Comparison of ENCODE assay signal across 17 cellular contexts in genomic region chr4:86356831-86357230, GRCh38.
"Had no signal": no experiment of that assay in that cellular context is flagged by ENCODE, and none has a peak within 500 bp of the region (broad histone marks: within the 10 kb centered on the region; RNA-seq: fewer than 3 reads in every experiment).

No MANE protein-coding gene starts in this region.

- H3K27me3 Mint-ChIP-seq: activated naive CD8-positive, alpha-beta T cell treated with anti-CD3 and anti-CD28 coated beads, Interleukin-2, amount 50 U/mL, for 24 hours had no signal

- ATAC-seq: activated naive CD8-positive, alpha-beta T cell treated with anti-CD3 and anti-CD28 coated beads, Interleukin-2, amount 50 U/mL, for 24 hours; left colon; pancreas; SK-N-SH treated with all-trans-retinoic acid at 6 μM for 48 hours; T-helper 17 cell; WTC11 had no signal

- H3K36me3 Mint-ChIP-seq: WTC11 had no signal

- H3K9me3 ChIP-seq: pancreas, right atrium auricular region, transverse colon had no signal

- H3K27ac Mint-ChIP-seq: activated naive CD8-positive, alpha-beta T cell treated with anti-CD3 and anti-CD28 coated beads, Interleukin-2, amount 50 U/mL, for 24 hours; T-helper 17 cell; WTC11 had no signal

- H3K27ac ChIP-seq: cardiac muscle cell, coronary artery, pancreas, right atrium auricular region, skin epidermis, transverse colon had no signal

- H3K4me1 ChIP-seq: right atrium auricular region had no signal

- DNase-seq: activated CD4-positive, alpha-beta T cell treated with anti-CD3 and anti-CD28 coated beads for 48 hours; activated naive CD4-positive, alpha-beta T cell treated with Interleukin-2 at 50 U/mL for 16 hours; activated naive CD8-positive, alpha-beta T cell treated with anti-CD3 and anti-CD28 coated beads, Interleukin-2, amount 50 U/mL, for 24 hours; effector memory CD4-positive, alpha-beta T cell; left colon; pancreas; stimulated activated CD4-positive, alpha-beta T cell treated with anti-CD3 and anti-CD28 coated beads, Interleukin-4, amount 100 ng/mL, for 4 hours; T-helper 17 cell; transverse colon had no signal

- H3K4me3 ChIP-seq: cardiac muscle cell, coronary artery, lung, pancreas, right atrium auricular region, skin epidermis, transverse colon had no signal

- H3K4me3 Mint-ChIP-seq: activated naive CD8-positive, alpha-beta T cell treated with anti-CD3 and anti-CD28 coated beads, Interleukin-2, amount 50 U/mL, for 24 hours; T-helper 17 cell; WTC11 had no signal

- H3K27me3 ChIP-seq: cardiac muscle cell, pancreas, right atrium auricular region, transverse colon had no signal

- H3K9me3 Mint-ChIP-seq: activated naive CD8-positive, alpha-beta T cell treated with anti-CD3 and anti-CD28 coated beads, Interleukin-2, amount 50 U/mL, for 24 hours; nephron; WTC11 had no signal

- H3K36me3 ChIP-seq: cardiac muscle cell, pancreas, right atrium auricular region, transverse colon had no signal
